1 cellular context compared by ENCODE assay signal in the genomic region with DNA sequence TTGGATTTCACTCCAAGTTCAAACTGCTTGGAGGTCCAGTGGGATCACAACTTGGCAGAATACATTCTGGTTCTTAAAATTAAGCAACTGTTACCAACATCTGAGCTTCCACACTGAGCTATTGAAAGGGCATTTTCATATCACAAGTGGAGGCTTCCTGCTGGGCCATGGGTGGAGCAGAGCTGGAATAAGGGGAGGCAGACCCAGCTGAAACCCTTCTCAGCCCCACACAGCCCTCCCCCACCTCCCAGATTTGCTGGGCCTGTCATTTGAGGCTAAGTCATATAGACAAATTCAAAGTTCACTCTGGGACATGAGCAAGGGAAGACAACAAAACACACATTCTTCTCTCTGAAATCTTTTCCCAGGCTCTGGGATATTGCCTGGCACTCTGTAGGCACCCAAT.
TF ChIP-seq lines count a peak whose summit lies in the region.

No MANE protein-coding gene starts in this region.

TF ChIP-seq in HepG2, 621 proteins besides CTCF, POLR2A, EP300 and RAD21 (continues in another document):
- TF ChIP-seq, protein P1, sequence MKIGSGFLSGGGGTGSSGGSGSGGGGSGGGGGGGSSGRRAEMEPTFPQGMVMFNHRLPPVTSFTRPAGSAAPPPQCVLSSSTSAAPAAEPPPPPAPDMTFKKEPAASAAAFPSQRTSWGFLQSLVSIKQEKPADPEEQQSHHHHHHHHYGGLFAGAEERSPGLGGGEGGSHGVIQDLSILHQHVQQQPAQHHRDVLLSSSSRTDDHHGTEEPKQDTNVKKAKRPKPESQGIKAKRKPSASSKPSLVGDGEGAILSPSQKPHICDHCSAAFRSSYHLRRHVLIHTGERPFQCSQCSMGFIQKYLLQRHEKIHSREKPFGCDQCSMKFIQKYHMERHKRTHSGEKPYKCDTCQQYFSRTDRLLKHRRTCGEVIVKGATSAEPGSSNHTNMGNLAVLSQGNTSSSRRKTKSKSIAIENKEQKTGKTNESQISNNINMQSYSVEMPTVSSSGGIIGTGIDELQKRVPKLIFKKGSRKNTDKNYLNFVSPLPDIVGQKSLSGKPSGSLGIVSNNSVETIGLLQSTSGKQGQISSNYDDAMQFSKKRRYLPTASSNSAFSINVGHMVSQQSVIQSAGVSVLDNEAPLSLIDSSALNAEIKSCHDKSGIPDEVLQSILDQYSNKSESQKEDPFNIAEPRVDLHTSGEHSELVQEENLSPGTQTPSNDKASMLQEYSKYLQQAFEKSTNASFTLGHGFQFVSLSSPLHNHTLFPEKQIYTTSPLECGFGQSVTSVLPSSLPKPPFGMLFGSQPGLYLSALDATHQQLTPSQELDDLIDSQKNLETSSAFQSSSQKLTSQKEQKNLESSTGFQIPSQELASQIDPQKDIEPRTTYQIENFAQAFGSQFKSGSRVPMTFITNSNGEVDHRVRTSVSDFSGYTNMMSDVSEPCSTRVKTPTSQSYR (CRISPR knock-in tag; IDR thresholded peaks at IDR 0.05; ENCODE audit: borderline replicate concordance), result peak; percentile 94
- TF ChIP-seq, protein P2, sequence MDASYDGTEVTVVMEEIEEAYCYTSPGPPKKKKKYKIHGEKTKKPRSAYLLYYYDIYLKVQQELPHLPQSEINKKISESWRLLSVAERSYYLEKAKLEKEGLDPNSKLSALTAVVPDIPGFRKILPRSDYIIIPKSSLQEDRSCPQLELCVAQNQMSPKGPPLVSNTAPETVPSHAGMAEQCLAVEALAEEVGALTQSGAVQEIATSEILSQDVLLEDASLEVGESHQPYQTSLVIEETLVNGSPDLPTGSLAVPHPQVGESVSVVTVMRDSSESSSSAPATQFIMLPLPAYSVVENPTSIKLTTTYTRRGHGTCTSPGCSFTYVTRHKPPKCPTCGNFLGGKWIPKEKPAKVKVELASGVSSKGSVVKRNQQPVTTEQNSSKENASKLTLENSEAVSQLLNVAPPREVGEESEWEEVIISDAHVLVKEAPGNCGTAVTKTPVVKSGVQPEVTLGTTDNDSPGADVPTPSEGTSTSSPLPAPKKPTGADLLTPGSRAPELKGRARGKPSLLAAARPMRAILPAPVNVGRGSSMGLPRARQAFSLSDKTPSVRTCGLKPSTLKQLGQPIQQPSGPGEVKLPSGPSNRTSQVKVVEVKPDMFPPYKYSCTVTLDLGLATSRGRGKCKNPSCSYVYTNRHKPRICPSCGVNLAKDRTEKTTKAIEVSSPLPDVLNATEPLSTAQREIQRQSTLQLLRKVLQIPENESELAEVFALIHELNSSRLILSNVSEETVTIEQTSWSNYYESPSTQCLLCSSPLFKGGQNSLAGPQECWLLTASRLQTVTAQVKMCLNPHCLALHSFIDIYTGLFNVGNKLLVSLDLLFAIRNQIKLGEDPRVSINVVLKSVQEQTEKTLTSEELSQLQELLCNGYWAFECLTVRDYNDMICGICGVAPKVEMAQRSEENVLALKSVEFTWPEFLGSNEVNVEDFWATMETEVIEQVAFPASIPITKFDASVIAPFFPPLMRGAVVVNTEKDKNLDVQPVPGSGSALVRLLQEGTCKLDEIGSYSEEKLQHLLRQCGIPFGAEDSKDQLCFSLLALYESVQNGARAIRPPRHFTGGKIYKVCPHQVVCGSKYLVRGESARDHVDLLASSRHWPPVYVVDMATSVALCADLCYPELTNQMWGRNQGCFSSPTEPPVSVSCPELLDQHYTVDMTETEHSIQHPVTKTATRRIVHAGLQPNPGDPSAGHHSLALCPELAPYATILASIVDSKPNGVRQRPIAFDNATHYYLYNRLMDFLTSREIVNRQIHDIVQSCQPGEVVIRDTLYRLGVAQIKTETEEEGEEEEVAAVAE (CRISPR knock-in tag; IDR thresholded peaks at IDR 0.05; ENCODE audit: borderline replicate concordance), result no peak
- TF ChIP-seq AGO1 (IDR thresholded peaks at IDR 0.05; ENCODE audit: low read depth, low read length, poor library complexity, severe bottlenecking) (no peak), MED1 (CRISPR knock-in tag; IDR thresholded peaks at IDR 0.05) (peak; percentile 55), PRPF4 (IDR thresholded peaks at IDR 0.05; ENCODE audit: low read depth, low read length, poor library complexity, severe bottlenecking) (no peak), PBX2 (CRISPR knock-in tag; IDR thresholded peaks at IDR 0.05) (peak; percentile 24; the same call in 1 of the 2 replicates), ZNF383 (CRISPR knock-in tag; IDR thresholded peaks at IDR 0.05; ENCODE audit: borderline replicate concordance) (no peak), ETV5 (CRISPR knock-in tag; IDR thresholded peaks at IDR 0.05; ENCODE audit: borderline replicate concordance) (peak; percentile 10; the same call in 1 of the 2 replicates), SP5 (CRISPR knock-in tag; IDR thresholded peaks at IDR 0.05; ENCODE audit: borderline replicate concordance, low read depth) (peak; percentile 68), ZNF747 (CRISPR knock-in tag; IDR thresholded peaks at IDR 0.05; ENCODE audit: borderline replicate concordance) (0 out of 2 replicates have a peak, but pooled peaks have one; percentile 18), THRA (CRISPR knock-in tag; IDR thresholded peaks at IDR 0.05; ENCODE audit: borderline replicate concordance) (peak; percentile 97), CCAR2 (optimal IDR thresholded peaks at IDR 0.05; ENCODE audit: low read depth, low read length) (peak; percentile 51), BCL6 (CRISPR knock-in tag; IDR thresholded peaks at IDR 0.05) (peak; percentile 34; the same call in 1 of the 2 replicates), ZBTB7A (CRISPR knock-in tag; IDR thresholded peaks at IDR 0.05) (no peak), RFX5 (IDR thresholded peaks at IDR 0.05; ENCODE audit: low read depth, low read length) (no peak), MIXL1 (CRISPR knock-in tag; IDR thresholded peaks at IDR 0.05) (0 out of 2 replicates have a peak, but pooled peaks have one; percentile 37), ZNF468 (CRISPR knock-in tag; IDR thresholded peaks at IDR 0.05) (no peak), ZNF510 (CRISPR knock-in tag; IDR thresholded peaks at IDR 0.05; ENCODE audit: low read depth) (no peak), TARDBP (CRISPR knock-in tag; IDR thresholded peaks at IDR 0.05) (0 out of 2 replicates have a peak, but pooled peaks have one; percentile 55), LCORL (IDR thresholded peaks at IDR 0.05) (no peak), LCORL (CRISPR knock-in tag; IDR thresholded peaks at IDR 0.05) (peak; percentile 78; the same call in 1 of the 2 replicates), RXRA (CRISPR knock-in tag; IDR thresholded peaks at IDR 0.05) (peak; percentile 86; the same call in 1 of the 2 replicates), ZNF746 (CRISPR knock-in tag; IDR thresholded peaks at IDR 0.05) (no peak), PRDM15 (CRISPR knock-in tag; IDR thresholded peaks at IDR 0.05) (no peak), ZKSCAN1 (IDR thresholded peaks at IDR 0.05; ENCODE audit: low read length) (no peak), AHDC1 (CRISPR knock-in tag; IDR thresholded peaks at IDR 0.05; ENCODE audit: borderline replicate concordance) (peak; percentile 76; the same call in 1 of the 2 replicates)
- TF ChIP-seq, protein P3, sequence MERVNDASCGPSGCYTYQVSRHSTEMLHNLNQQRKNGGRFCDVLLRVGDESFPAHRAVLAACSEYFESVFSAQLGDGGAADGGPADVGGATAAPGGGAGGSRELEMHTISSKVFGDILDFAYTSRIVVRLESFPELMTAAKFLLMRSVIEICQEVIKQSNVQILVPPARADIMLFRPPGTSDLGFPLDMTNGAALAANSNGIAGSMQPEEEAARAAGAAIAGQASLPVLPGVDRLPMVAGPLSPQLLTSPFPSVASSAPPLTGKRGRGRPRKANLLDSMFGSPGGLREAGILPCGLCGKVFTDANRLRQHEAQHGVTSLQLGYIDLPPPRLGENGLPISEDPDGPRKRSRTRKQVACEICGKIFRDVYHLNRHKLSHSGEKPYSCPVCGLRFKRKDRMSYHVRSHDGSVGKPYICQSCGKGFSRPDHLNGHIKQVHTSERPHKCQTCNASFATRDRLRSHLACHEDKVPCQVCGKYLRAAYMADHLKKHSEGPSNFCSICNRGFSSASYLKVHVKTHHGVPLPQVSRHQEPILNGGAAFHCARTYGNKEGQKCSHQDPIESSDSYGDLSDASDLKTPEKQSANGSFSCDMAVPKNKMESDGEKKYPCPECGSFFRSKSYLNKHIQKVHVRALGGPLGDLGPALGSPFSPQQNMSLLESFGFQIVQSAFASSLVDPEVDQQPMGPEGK (CRISPR knock-in tag; IDR thresholded peaks at IDR 0.05), result peak; percentile 89
- TF ChIP-seq, protein P4, sequence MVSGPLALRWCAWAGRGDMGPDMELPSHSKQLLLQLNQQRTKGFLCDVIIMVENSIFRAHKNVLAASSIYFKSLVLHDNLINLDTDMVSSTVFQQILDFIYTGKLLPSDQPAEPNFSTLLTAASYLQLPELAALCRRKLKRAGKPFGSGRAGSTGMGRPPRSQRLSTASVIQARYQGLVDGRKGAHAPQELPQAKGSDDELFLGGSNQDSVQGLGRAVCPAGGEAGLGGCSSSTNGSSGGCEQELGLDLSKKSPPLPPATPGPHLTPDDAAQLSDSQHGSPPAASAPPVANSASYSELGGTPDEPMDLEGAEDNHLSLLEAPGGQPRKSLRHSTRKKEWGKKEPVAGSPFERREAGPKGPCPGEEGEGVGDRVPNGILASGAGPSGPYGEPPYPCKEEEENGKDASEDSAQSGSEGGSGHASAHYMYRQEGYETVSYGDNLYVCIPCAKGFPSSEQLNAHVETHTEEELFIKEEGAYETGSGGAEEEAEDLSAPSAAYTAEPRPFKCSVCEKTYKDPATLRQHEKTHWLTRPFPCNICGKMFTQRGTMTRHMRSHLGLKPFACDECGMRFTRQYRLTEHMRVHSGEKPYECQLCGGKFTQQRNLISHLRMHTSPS (CRISPR knock-in tag; IDR thresholded peaks at IDR 0.05; ENCODE audit: low read depth), result peak; percentile 73
